1 cellular context compared by ENCODE assay signal in genomic region chr4:165016971-165017370, GRCh38.
TF ChIP-seq lines count a peak whose summit lies in the region.

No MANE protein-coding gene starts in this region.

TF ChIP-seq in K562, 482 proteins besides CTCF, POLR2A, EP300 and RAD21:
- TF ChIP-seq ZBTB12 (CRISPR knock-in tag; IDR thresholded peaks at IDR 0.05) (no peak), USF2 (CRISPR knock-in tag; IDR thresholded peaks at IDR 0.05) (peak; percentile 43; the same call in 1 of the 2 replicates), CTCFL (IDR thresholded peaks at IDR 0.05; ENCODE audit: borderline replicate concordance, insufficient read depth, low read depth, low read length, poor library complexity, severe bottlenecking) (peak; percentile 38), USF1 (CRISPR knock-in tag; IDR thresholded peaks at IDR 0.05) (peak; percentile 69)
